ENCODE assay signal across 10 cellular contexts in genomic region chr12:21655594-21655993, GRCh38.
DNase-seq lines count a peak whose midpoint lies in the region; ATAC-seq and TF ChIP-seq lines count a peak whose summit lies in the region.
"Had no signal": no experiment of that assay in that cellular context is flagged by ENCODE, and none has a peak within 500 bp of the region (broad histone marks: within the 10 kb centered on the region; RNA-seq: fewer than 3 reads in every experiment).

No MANE protein-coding gene starts in this region.

- no peaks in the 10 kb centered on the region for H3K27me3 Mint-ChIP-seq in nephron progenitor cell (ENCODE audit: low read depth, poor library complexity)

- H3K4me2 ChIP-seq in MM.1S (ENCODE audit: low read depth, low read length), result peak overlapping the region; percentile 78

- H3K27ac Mint-ChIP-seq in nephron progenitor cell, result no peak overlapping the region

- H3K9me3 ChIP-seq in ES-I3 (ENCODE audit: control insufficient read depth, insufficient read depth, low read length) (no peaks in the 10 kb centered on the region), MM.1S (replicated peaks; ENCODE audit: insufficient read depth, low read length) (no peaks in the 10 kb centered on the region)

- H3K9me2 ChIP-seq in MM.1S (replicated peaks; ENCODE audit: insufficient read depth, low read length), result no peaks in the 10 kb centered on the region

- H3K9ac ChIP-seq in ES-I3 (ENCODE audit: low read depth, low read length) (0 out of 2 replicates have a peak overlapping the region, but pooled peaks have one; percentile 94), MM.1S (ENCODE audit: low read length) (peak overlapping the region; percentile 93; the same call in 1 of the 2 replicates)
- H3K9ac ChIP-seq: parathyroid adenoma had no signal

- peaks cover 46% of the 10 kb centered on the region for H3K36me3 Mint-ChIP-seq in nephron progenitor cell (ENCODE audit: low read depth)

- H3K4me1 ChIP-seq in ES-I3 (ENCODE audit: insufficient read depth, low read length), result peaks cover 8% of the 10 kb centered on the region; the same call in 1 of the 2 replicates
- peaks cover 13% of the 10 kb centered on the region; the same call in 1 of the 2 replicates for H3K4me1 ChIP-seq in MM.1S (ENCODE audit: low read length)

- H3K4me3 ChIP-seq in MM.1S (ENCODE audit: low read length) (peak overlapping the region; percentile 95; the same call in 1 of the 2 replicates), choroid plexus epithelial cell (ENCODE audit: low read depth, low read length) (peak overlapping the region; percentile 98)

- no peak overlapping the region for H3K27ac ChIP-seq in MM.1S (ENCODE audit: low read length)
- H3K27ac ChIP-seq: parathyroid adenoma had no signal

- peaks cover 56% of the 10 kb centered on the region for H3K4me1 Mint-ChIP-seq in nephron progenitor cell

- H3K9me3 Mint-ChIP-seq in nephron progenitor cell, result peaks cover 5% of the 10 kb centered on the region

- no peaks in the 10 kb centered on the region for H3F3A ChIP-seq in MM.1S (ENCODE audit: insufficient read depth, low read length)

- peaks cover 70% of the 10 kb centered on the region for H3K79me2 ChIP-seq in MM.1S (ENCODE audit: low read length)
- H3K79me2 ChIP-seq: parathyroid adenoma had no signal

- H4K20me1 ChIP-seq in MM.1S (ENCODE audit: insufficient read depth, low read length), result peaks cover 14% of the 10 kb centered on the region; the same call in 1 of the 2 replicates

- H2AFZ ChIP-seq in MM.1S (ENCODE audit: low read length), result no peak overlapping the region
- H2AFZ ChIP-seq: parathyroid adenoma had no signal

- ATAC-seq in HG03280 (IDR thresholded peaks at IDR 0.05; ENCODE audit: unreplicated experiment), result no peak

- DNase-seq in MM.1S (no peak), choroid plexus epithelial cell (ENCODE audit: low read depth) (no peak), nephron progenitor cell (no peak), GM19240 (ENCODE audit: insufficient read length, low spot score) (no peak), HPDE6-E6E7 (ENCODE audit: extremely low spot score) (no peak), NCI-H2029 treated with DMSO at 0.1 percent for 48 hours (lab: John Stamatoyannopoulos, UW) (no peak)
- DNase-seq: NCI-H187 treated with DMSO at 0.1 percent for 48 hours had no signal

- H3K36me3 ChIP-seq in ES-I3 (ENCODE audit: insufficient read depth, low read length) (peaks cover 9% of the 10 kb centered on the region), MM.1S (replicated peaks; ENCODE audit: insufficient read depth, low read length) (peaks cover 19% of the 10 kb centered on the region)

- no peak for TF ChIP-seq CTCF in MM.1S (IDR thresholded peaks at IDR 0.05; ENCODE audit: low read length)
- no peak for TF ChIP-seq CTCF in choroid plexus epithelial cell (conservative IDR thresholded peaks at IDR 0.05; ENCODE audit: low read depth, low read length)
- TF ChIP-seq CTCF in nephron progenitor cell (IDR thresholded peaks at IDR 0.05), result no peak

- no peaks in the 10 kb centered on the region for H3K27me3 ChIP-seq in MM.1S (replicated peaks; ENCODE audit: insufficient read depth, low read length)

- H3K4me3 Mint-ChIP-seq in nephron progenitor cell, result peak overlapping the region; percentile 93
